Comparison of ENCODE assay signal across 8 cellular contexts in genomic region chr16:13568803-13569202, GRCh38.
"Had no signal": no experiment of that assay in that cellular context is flagged by ENCODE, and none has a peak within 500 bp of the region (broad histone marks: within the 10 kb centered on the region; RNA-seq: fewer than 3 reads in every experiment).

No MANE protein-coding gene starts in this region.

- H3K27ac Mint-ChIP-seq: IgD-negative memory B cell had no signal

- DNase-seq: GOT3, H9, HCEC 1CT, KG1 had no signal

- FAIRE-seq: H54, HepG2 had no signal

- H3K4me3 Mint-ChIP-seq: H9, IgD-negative memory B cell had no signal

- H3K36me3 Mint-ChIP-seq: IgD-negative memory B cell had no signal

- H3K9me3 Mint-ChIP-seq: H9, IgD-negative memory B cell had no signal

- ATAC-seq: HepG2 had no signal

- H3K27ac ChIP-seq: HL-60 had no signal

- H3K27me3 Mint-ChIP-seq: IgD-negative memory B cell had no signal
